In the genomic region with DNA sequence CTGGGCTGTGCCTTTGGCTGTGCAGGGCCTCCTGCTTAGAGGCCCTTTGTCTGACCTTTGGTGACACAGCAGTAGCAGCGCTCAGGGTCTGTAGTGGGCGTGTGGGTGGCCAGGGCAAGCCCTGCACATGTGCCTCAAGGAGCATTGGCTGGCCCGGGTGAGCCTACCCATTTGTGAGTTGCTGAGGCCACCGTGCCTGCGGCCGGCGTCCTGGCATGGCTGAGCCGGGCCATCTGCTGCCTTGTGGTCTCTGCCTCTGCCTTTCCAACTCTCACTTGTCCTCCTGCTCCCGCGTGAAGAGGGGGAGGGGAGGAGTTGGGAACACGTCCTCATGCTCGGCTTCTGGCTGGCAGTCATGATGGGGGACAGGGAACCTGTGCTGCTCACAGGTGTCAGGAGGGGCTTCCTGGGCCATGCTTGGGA, we compare ENCODE assay signal across 11 cellular contexts.
A peak's percentile ranks its signal among the peaks of the same experiment; 100 is the strongest.
DNase-seq lines count a peak whose midpoint lies in the region; ATAC-seq and TF ChIP-seq lines count a peak whose summit lies in the region.
"Had no signal": no experiment of that assay in that cellular context is flagged by ENCODE, and none has a peak within 500 bp of the region (broad histone marks: within the 10 kb centered on the region; RNA-seq: fewer than 3 reads in every experiment).

No MANE protein-coding gene starts in this region.

- peaks cover 79% of the 10 kb centered on the region for H3K36me3 Mint-ChIP-seq in activated T-cell treated with anti-CD3 and anti-CD28 coated beads, Interleukin-2, amount 50 U/mL, for 24 hours (ENCODE audit: low read depth)
- peaks cover 51% of the 10 kb centered on the region for H3K36me3 Mint-ChIP-seq in effector memory CD8-positive, alpha-beta T cell (ENCODE audit: insufficient read depth)
- H3K36me3 Mint-ChIP-seq in stimulated activated effector memory CD8-positive, alpha-beta T cell treated with anti-CD3 and anti-CD28 coated beads, Interleukin-12 subunit alpha, Interleukin-12 subunit beta, amount 100 ng/mL, for 72 hours = peaks cover 83% of the 10 kb centered on the region

- no peak for DNase-seq in activated T-cell treated with anti-CD3 and anti-CD28 coated beads, Interleukin-2, amount 50 U/mL, for 24 hours
- DNase-seq in activated T-cell treated with anti-CD3 and anti-CD28 coated beads for 4 hours (no peak), RWPE1 (ENCODE audit: low spot score) (no peak), NCI-H1105 treated with DMSO at 0.1 percent for 48 hours (lab: John Stamatoyannopoulos, UW) (no peak), inferior parietal cortex (ENCODE audit: extremely low spot score) (no peak)
- DNase-seq in effector memory CD8-positive, alpha-beta T cell = no peak
- DNase-seq in stimulated activated effector memory CD8-positive, alpha-beta T cell treated with anti-CD3 and anti-CD28 coated beads, Interleukin-12 subunit alpha, Interleukin-12 subunit beta, amount 100 ng/mL, for 72 hours (ENCODE audit: low spot score in 2 of 2) = no peak
- DNase-seq: activated effector memory CD4-positive, alpha-beta T cell treated with anti-CD3 and anti-CD28 coated beads, Interleukin-2, amount 50 U/mL, for 16 hours; DND-41; NCI-H446 treated with DMSO at 0.1 percent for 48 hours had no signal

- H3K9me3 Mint-ChIP-seq in activated T-cell treated with anti-CD3 and anti-CD28 coated beads, Interleukin-2, amount 50 U/mL, for 24 hours = no peaks in the 10 kb centered on the region
- H3K9me3 Mint-ChIP-seq in effector memory CD8-positive, alpha-beta T cell = no peaks in the 10 kb centered on the region
- no peaks in the 10 kb centered on the region for H3K9me3 Mint-ChIP-seq in stimulated activated effector memory CD8-positive, alpha-beta T cell treated with anti-CD3 and anti-CD28 coated beads, Interleukin-12 subunit alpha, Interleukin-12 subunit beta, amount 100 ng/mL, for 72 hours

- CTCF ChIA-PET in RWPE1 (lab: Yijun Ruan, JAX) = interaction anchor here (0.7 kb wide), 1 partner anchor 12 kb away, joined by 3 read pairs; no protein-coding TSS in a partner anchor

- TF ChIP-seq CTCF in RWPE1 (conservative IDR thresholded peaks at IDR 0.05; ENCODE audit: low read depth) = no peak

- no peaks in the 10 kb centered on the region for H3K27me3 Mint-ChIP-seq in activated T-cell treated with anti-CD3 and anti-CD28 coated beads, Interleukin-2, amount 50 U/mL, for 24 hours
- no peaks in the 10 kb centered on the region for H3K27me3 Mint-ChIP-seq in effector memory CD8-positive, alpha-beta T cell

- no peak for ATAC-seq in effector memory CD8-positive, alpha-beta T cell (replicated peaks)
- ATAC-seq in stimulated activated effector memory CD8-positive, alpha-beta T cell treated with anti-CD3 and anti-CD28 coated beads, Interleukin-12 subunit alpha, Interleukin-12 subunit beta, amount 100 ng/mL, for 72 hours = no peak
- ATAC-seq in GM21529 (IDR thresholded peaks at IDR 0.05; ENCODE audit: unreplicated experiment) = no peak

- peak overlapping the region; percentile 44 for H3K27ac ChIP-seq in RWPE1

- POLR2A ChIA-PET in RWPE1 (lab: Yijun Ruan, JAX; ENCODE audit: low non-redundant PET) = no interaction called here

- peak overlapping the region; percentile 63 for H3K27ac Mint-ChIP-seq in activated T-cell treated with anti-CD3 and anti-CD28 coated beads, Interleukin-2, amount 50 U/mL, for 24 hours
- peak overlapping the region; percentile 100 for H3K27ac Mint-ChIP-seq in effector memory CD8-positive, alpha-beta T cell
- H3K27ac Mint-ChIP-seq in stimulated activated effector memory CD8-positive, alpha-beta T cell treated with anti-CD3 and anti-CD28 coated beads, Interleukin-12 subunit alpha, Interleukin-12 subunit beta, amount 100 ng/mL, for 72 hours = peak overlapping the region; percentile 100

- H3K4me3 Mint-ChIP-seq in activated T-cell treated with anti-CD3 and anti-CD28 coated beads, Interleukin-2, amount 50 U/mL, for 24 hours = no peak overlapping the region
- peak overlapping the region; percentile 28 to 92 for H3K4me3 Mint-ChIP-seq in effector memory CD8-positive, alpha-beta T cell
- peak overlapping the region; percentile 87 for H3K4me3 Mint-ChIP-seq in stimulated activated effector memory CD8-positive, alpha-beta T cell treated with anti-CD3 and anti-CD28 coated beads, Interleukin-12 subunit alpha, Interleukin-12 subunit beta, amount 100 ng/mL, for 72 hours

- peaks cover 70% of the 10 kb centered on the region for H3K4me1 Mint-ChIP-seq in activated T-cell treated with anti-CD3 and anti-CD28 coated beads, Interleukin-2, amount 50 U/mL, for 24 hours (ENCODE audit: low read depth)
- peaks cover 40 to 55% of the 10 kb centered on the region in 2 donors for H3K4me1 Mint-ChIP-seq in effector memory CD8-positive, alpha-beta T cell (ENCODE audit: low read depth in 2 of 2)
- peaks cover 53% of the 10 kb centered on the region for H3K4me1 Mint-ChIP-seq in stimulated activated effector memory CD8-positive, alpha-beta T cell treated with anti-CD3 and anti-CD28 coated beads, Interleukin-12 subunit alpha, Interleukin-12 subunit beta, amount 100 ng/mL, for 72 hours
